13 cellular contexts compared by ENCODE assay signal in the genomic region with DNA sequence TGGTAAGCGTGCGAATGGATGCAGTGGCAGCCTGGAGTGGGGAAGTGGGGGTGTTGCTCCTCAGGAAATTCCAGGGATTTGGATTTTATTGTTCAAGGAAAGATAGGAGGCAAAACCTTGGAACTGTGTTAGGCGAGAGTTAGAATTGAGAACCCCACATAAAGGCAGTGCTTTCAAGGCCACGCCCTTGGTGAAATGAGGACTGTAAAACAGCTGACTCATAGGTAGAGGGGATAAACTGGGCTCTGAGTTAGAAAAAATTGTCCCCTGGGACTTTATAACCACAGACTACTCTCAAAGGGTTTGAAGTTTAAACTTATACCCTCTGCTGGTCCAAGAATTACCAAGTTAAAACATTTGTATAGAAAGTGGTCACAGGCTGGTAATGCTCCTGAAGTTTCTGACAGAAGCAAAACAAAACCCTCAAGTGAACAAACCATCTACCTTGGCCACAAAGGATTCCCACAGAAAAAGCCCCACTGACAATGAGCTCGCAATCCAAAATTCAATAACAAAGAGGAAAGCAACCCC.
A peak's percentile ranks its signal among the peaks of the same experiment; 100 is the strongest.
DNase-seq lines count a peak whose midpoint lies in the region; ATAC-seq and TF ChIP-seq lines count a peak whose summit lies in the region.
"Had no signal": no experiment of that assay in that cellular context is flagged by ENCODE, and none has a peak within 500 bp of the region (broad histone marks: within the 10 kb centered on the region; RNA-seq: fewer than 3 reads in every experiment).

No MANE protein-coding gene starts in this region.

- no peak overlapping the region for H3K27ac Mint-ChIP-seq in activated T-cell treated with anti-CD3 and anti-CD28 coated beads, Interleukin-2, amount 50 U/mL, for 24 hours
- H3K27ac Mint-ChIP-seq: activated CD8-positive, alpha-beta T cell treated with anti-CD3 and anti-CD28 coated beads for 36 hours had no signal

- CTCF ChIA-PET in HEK293T (lab: Yijun Ruan, JAX) = interaction anchor here (0.6 kb wide), 1 partner anchor 9 kb away, joined by 6 read pairs; no protein-coding TSS in a partner anchor

- no peak for TF ChIP-seq POLR2A in spleen (IDR thresholded peaks at IDR 0.05)

- WGBS in spleen, 5 donors = 57 to 84% (median 71%) methylated on average over 5 of the region's 5 CpGs

- intact Hi-C loops in spleen (cut with DNase I; ENCODE audit: low total_unique reads) = no loop called here

- TF ChIP-seq CTCF in GM13977 (IDR thresholded peaks at IDR 0.05; ENCODE audit: extremely low read depth, insufficient read depth, missing control alignments) (no peak), fibroblast of the aortic adventitia (IDR thresholded peaks at IDR 0.05; ENCODE audit: insufficient read depth, low read length) (no peak), spleen (IDR thresholded peaks at IDR 0.05 in 8 of 11, conservative IDR thresholded peaks at IDR 0.05 in 3 of 11) (no peak)

- no peaks in the 10 kb centered on the region for H3K4me1 Mint-ChIP-seq in activated T-cell treated with anti-CD3 and anti-CD28 coated beads, Interleukin-2, amount 50 U/mL, for 24 hours (ENCODE audit: low read depth)

- H3K27me3 ChIP-seq in spleen (replicated peaks in 1 of 7) = peaks cover 0 to 17% (median 0%) of the 10 kb centered on the region in 7 donors
- H3K27me3 ChIP-seq: testis had no signal

- H3K4me3 ChIP-seq in fibroblast of the aortic adventitia (ENCODE audit: low read depth, low read length) (no peak overlapping the region), spleen (no peak overlapping the region)
- H3K4me3 ChIP-seq: testis had no signal

- no peaks in the 10 kb centered on the region for H3K4me1 ChIP-seq in spleen

- POLR2A ChIA-PET in HEK293T (lab: Yijun Ruan, JAX) = no interaction called here

- peak; percentile 35 for DNase-seq in GM13977 (ENCODE audit: low spot score)
- peak; percentile 61 for DNase-seq in fibroblast of the aortic adventitia (ENCODE audit: low read depth)
- no peak for DNase-seq in spleen
- no peak for DNase-seq in activated T-cell treated with anti-CD3 and anti-CD28 coated beads, Interleukin-2, amount 50 U/mL, for 24 hours
- DNase-seq in NCI-H1092 treated with DMSO at 0.1 percent for 48 hours (lab: John Stamatoyannopoulos, UW) = no peak
- DNase-seq in HEK293T (ENCODE audit: extremely low spot score) = no peak
- DNase-seq: activated CD8-positive, alpha-beta T cell treated with anti-CD3 and anti-CD28 coated beads for 36 hours; Calu3; glutamatergic neuron; NCI-H1436; testis had no signal

- H3K36me3 ChIP-seq in spleen = no peaks in the 10 kb centered on the region

- ATAC-seq in GM21528 (IDR thresholded peaks at IDR 0.05; ENCODE audit: low FRiP score, unreplicated experiment) = peak; percentile 72
- peak; percentile 69 for ATAC-seq in HG03280 (IDR thresholded peaks at IDR 0.05; ENCODE audit: unreplicated experiment)
- ATAC-seq: activated CD8-positive, alpha-beta T cell treated with anti-CD3 and anti-CD28 coated beads for 36 hours had no signal

- no peaks in the 10 kb centered on the region for H3K9me3 Mint-ChIP-seq in activated T-cell treated with anti-CD3 and anti-CD28 coated beads, Interleukin-2, amount 50 U/mL, for 24 hours
- H3K9me3 Mint-ChIP-seq: activated CD8-positive, alpha-beta T cell treated with anti-CD3 and anti-CD28 coated beads for 36 hours had no signal

- in situ Hi-C loops in GM13977 (cut with MboI; ENCODE audit: low pct_unique_long_range_greater_than_20kb, low sequenced_read_pairs, unreplicated experiment) = no loop called here

- peaks cover 40% of the 10 kb centered on the region for H3K27me3 Mint-ChIP-seq in activated T-cell treated with anti-CD3 and anti-CD28 coated beads, Interleukin-2, amount 50 U/mL, for 24 hours

- no peaks in the 10 kb centered on the region for H3K36me3 Mint-ChIP-seq in activated T-cell treated with anti-CD3 and anti-CD28 coated beads, Interleukin-2, amount 50 U/mL, for 24 hours (ENCODE audit: low read depth)

- peaks cover 0 to 8% (median 0%) of the 10 kb centered on the region in 8 donors for H3K9me3 ChIP-seq in spleen
- H3K9me3 ChIP-seq: testis had no signal

- H3K27ac ChIP-seq in spleen = no peak overlapping the region
- H3K27ac ChIP-seq: testis had no signal

- H3K4me3 Mint-ChIP-seq in activated T-cell treated with anti-CD3 and anti-CD28 coated beads, Interleukin-2, amount 50 U/mL, for 24 hours = no peak overlapping the region
- H3K4me3 Mint-ChIP-seq: activated CD8-positive, alpha-beta T cell treated with anti-CD3 and anti-CD28 coated beads for 36 hours had no signal

TF ChIP-seq in HEK293T, 16 proteins besides CTCF, POLR2A, EP300 and RAD21:
- TF ChIP-seq NFRKB (IDR thresholded peaks at IDR 0.05) (no peak), FOXM1 (IDR thresholded peaks at IDR 0.05; ENCODE audit: borderline replicate concordance) (no peak), SP1 (IDR thresholded peaks at IDR 0.05) (no peak), TARDBP (IDR thresholded peaks at IDR 0.05) (no peak), ZNF384 (IDR thresholded peaks at IDR 0.05) (no peak), L3MBTL2 (conservative IDR thresholded peaks at IDR 0.05) (no peak), LEF1 (IDR thresholded peaks at IDR 0.05; ENCODE audit: borderline replicate concordance) (no peak), HDGF (IDR thresholded peaks at IDR 0.05; ENCODE audit: borderline replicate concordance) (no peak)
- TF ChIP-seq, protein P1, sequence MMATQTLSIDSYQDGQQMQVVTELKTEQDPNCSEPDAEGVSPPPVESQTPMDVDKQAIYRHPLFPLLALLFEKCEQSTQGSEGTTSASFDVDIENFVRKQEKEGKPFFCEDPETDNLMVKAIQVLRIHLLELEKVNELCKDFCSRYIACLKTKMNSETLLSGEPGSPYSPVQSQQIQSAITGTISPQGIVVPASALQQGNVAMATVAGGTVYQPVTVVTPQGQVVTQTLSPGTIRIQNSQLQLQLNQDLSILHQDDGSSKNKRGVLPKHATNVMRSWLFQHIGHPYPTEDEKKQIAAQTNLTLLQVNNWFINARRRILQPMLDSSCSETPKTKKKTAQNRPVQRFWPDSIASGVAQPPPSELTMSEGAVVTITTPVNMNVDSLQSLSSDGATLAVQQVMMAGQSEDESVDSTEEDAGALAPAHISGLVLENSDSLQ (IDR thresholded peaks at IDR 0.05) = no peak

Comparison
In these comparisons a context has a peak if more than half of its experiments do, and no peak if none do; other contexts are left out.
1. DNase-seq: peak in GM13977 (single experiment) and fibroblast of the aortic adventitia (single experiment); none in spleen (single experiment), activated T-cell treated with anti-CD3 and anti-CD28 coated beads, Interleukin-2, amount 50 U/mL, for 24 hours (single experiment), NCI-H1092 treated with DMSO at 0.1 percent for 48 hours (single experiment) and HEK293T (single experiment).